In genomic region chr5:116664988-116665387, GRCh38 we compare ENCODE assay signal across 22 cellular contexts.
A peak's percentile ranks its signal among the peaks of the same experiment; 100 is the strongest.
DNase-seq lines count a peak whose midpoint lies in the region; ATAC-seq, FAIRE-seq and TF ChIP-seq lines count a peak whose summit lies in the region.
"Had no signal": no experiment of that assay in that cellular context is flagged by ENCODE, and none has a peak within 500 bp of the region (broad histone marks: within the 10 kb centered on the region; RNA-seq: fewer than 3 reads in every experiment).

No MANE protein-coding gene starts in this region.

- H3K23ac ChIP-seq in trophoblast cell (ENCODE audit: low read length): no peak overlapping the region

- H2BK12ac ChIP-seq in trophoblast cell (ENCODE audit: low read length): peak overlapping the region; percentile 65

- no peak overlapping the region for H3K4ac ChIP-seq in trophoblast cell (ENCODE audit: low read depth, low read length)

- H2BK5ac ChIP-seq in trophoblast cell (ENCODE audit: low read depth, low read length, poor library complexity): no peak overlapping the region

- H3K36me3 ChIP-seq in bronchial epithelial cell (ENCODE audit: control insufficient read depth, insufficient read depth, low read length): no peaks in the 10 kb centered on the region
- no peaks in the 10 kb centered on the region for H3K36me3 ChIP-seq in trophoblast cell (ENCODE audit: control insufficient read depth in 1 of 2, insufficient read depth in 2 of 2, low read length in 2 of 2)
- H3K36me3 ChIP-seq in thyroid gland: no peaks in the 10 kb centered on the region

- no peak overlapping the region for H2AFZ ChIP-seq in trophoblast cell (ENCODE audit: insufficient read depth, low read length, poor library complexity)

- no peaks in the 10 kb centered on the region for H3K79me2 ChIP-seq in trophoblast cell (ENCODE audit: control insufficient read depth, insufficient read depth, low read length, poor library complexity)

- WGBS in trophoblast cell (ENCODE audit: extremely low coverage, insufficient coverage, insufficient read length): no CpG with 5 or more reads among the region's 5 CpGs
- WGBS in thyroid gland, 2 donors: 87 to 94% methylated on average over 5 of the region's 5 CpGs

- H4K91ac ChIP-seq in trophoblast cell (ENCODE audit: low read depth, low read length): no peak overlapping the region

- no peak for TF ChIP-seq CTCF in bronchial epithelial cell (IDR thresholded peaks at IDR 0.05; ENCODE audit: insufficient read depth, low read length, severe bottlenecking)
- TF ChIP-seq CTCF in epithelial cell of esophagus (IDR thresholded peaks at IDR 0.05; ENCODE audit: insufficient read depth, low read depth, low read length, missing control alignments): no peak
- no peak for TF ChIP-seq CTCF in thyroid gland (IDR thresholded peaks at IDR 0.05)

- H3K18ac ChIP-seq in trophoblast cell (ENCODE audit: low read length): no peak overlapping the region

- H3K4me3 ChIP-seq in bronchial epithelial cell (ENCODE audit: low read depth, low read length): no peak overlapping the region
- no peak overlapping the region for H3K4me3 ChIP-seq in epithelial cell of esophagus (ENCODE audit: low read length)
- no peak overlapping the region for H3K4me3 ChIP-seq in trophoblast cell (ENCODE audit: low read depth, low read length)
- no peak overlapping the region for H3K4me3 ChIP-seq in thyroid gland (replicated peaks in 1 of 3)
- H3K4me3 ChIP-seq: BLaER1 treated with 17β-estradiol and CSF1 and Interleukin-3, amounts not matched to agents 10 nM and 100 nM had no signal

- H3K4me2 ChIP-seq in trophoblast cell (ENCODE audit: low read length): no peak overlapping the region
- H3K4me2 ChIP-seq: BLaER1 treated with 17β-estradiol and CSF1 and Interleukin-3, amounts not matched to agents 10 nM and 100 nM had no signal

- no peak overlapping the region for H3K9ac ChIP-seq in trophoblast cell (ENCODE audit: low read length)
- H3K9ac ChIP-seq: BLaER1 treated with 17β-estradiol and CSF1 and Interleukin-3, amounts not matched to agents 10 nM and 100 nM had no signal

- intact Hi-C loops in thyroid gland (cut with DNase I): no loop called here

- H3K4me1 ChIP-seq in trophoblast cell (ENCODE audit: control insufficient read depth in 1 of 2, insufficient read depth in 2 of 2, low read length in 2 of 2) (peaks cover 4 to 5% of the 10 kb centered on the region in 2 experiments), thyroid gland (no peaks in the 10 kb centered on the region)

- no peak overlapping the region for H4K12ac ChIP-seq in trophoblast cell (ENCODE audit: low read depth, low read length)

- H3K27me3 ChIP-seq in bronchial epithelial cell (ENCODE audit: control insufficient read depth, insufficient read depth, low read length): no peaks in the 10 kb centered on the region
- no peaks in the 10 kb centered on the region for H3K27me3 ChIP-seq in trophoblast cell (ENCODE audit: insufficient read depth, low read length)
- no peaks in the 10 kb centered on the region for H3K27me3 ChIP-seq in thyroid gland
- H3K27me3 ChIP-seq: BLaER1 treated with 17β-estradiol and CSF1 and Interleukin-3, amounts not matched to agents 10 nM and 100 nM had no signal

- TF ChIP-seq POLR2A in thyroid gland (IDR thresholded peaks at IDR 0.05): no peak

- H3K27ac ChIP-seq in trophoblast cell (ENCODE audit: low read depth, low read length): no peak overlapping the region
- H3K27ac ChIP-seq in thyroid gland: no peak overlapping the region
- H3K27ac ChIP-seq: BLaER1 treated with 17β-estradiol and CSF1 and Interleukin-3, amounts not matched to agents 10 nM and 100 nM; C4-2B had no signal

- DNase-seq in bronchial epithelial cell (ENCODE audit: low read depth): peak; percentile 22
- peak; percentile 65 for DNase-seq in epithelial cell of esophagus (ENCODE audit: low read depth)
- peak in 1 of 2 donors; percentile 42 for DNase-seq in trophoblast cell
- DNase-seq in thyroid gland: no peak
- DNase-seq: 8988T; ACHN; AML-193; Caco-2; Calu3; CD4-positive, alpha-beta T cell; CD8-positive, alpha-beta T cell; DMS79 treated with DMSO at 0.1 percent for 48 hours; GF-D8 had no signal

- H3K9me3 ChIP-seq in trophoblast cell (ENCODE audit: insufficient read depth, low read depth, low read length) (peaks cover 13% of the 10 kb centered on the region), thyroid gland (no peaks in the 10 kb centered on the region)

- H4K8ac ChIP-seq in trophoblast cell (ENCODE audit: low read depth, low read length): no peak overlapping the region

- peaks cover 2% of the 10 kb centered on the region for H3K79me1 ChIP-seq in trophoblast cell (ENCODE audit: low read length)

- FAIRE-seq in bronchial epithelial cell (lab: Jason Lieb, UNC): no peak
- FAIRE-seq: A204.1, D721Med, G401.6, GM12891, GM19239 had no signal

- no peak for ATAC-seq in GM21360 (IDR thresholded peaks at IDR 0.05; ENCODE audit: unreplicated experiment)
- ATAC-seq in HG03196 (IDR thresholded peaks at IDR 0.05; ENCODE audit: unreplicated experiment): no peak
- ATAC-seq: CD8-positive, alpha-beta T cell had no signal

- H2AK5ac ChIP-seq in trophoblast cell (ENCODE audit: low read length): no peak overlapping the region

- H2BK120ac ChIP-seq in trophoblast cell (ENCODE audit: insufficient read depth, low read length, poor library complexity): no peak overlapping the region

- H3K14ac ChIP-seq in trophoblast cell (ENCODE audit: low read length): no peak overlapping the region

Comparison
In these comparisons a context has a peak if more than half of its experiments do, and no peak if none do; other contexts are left out.
1. DNase-seq: peak in bronchial epithelial cell (single experiment) and epithelial cell of esophagus (single experiment); none in thyroid gland (0 of 2).